24 cellular contexts compared by ENCODE assay signal in genomic region chr2:23639406-23639982, GRCh38.
"Had no signal": no experiment of that assay in that cellular context is flagged by ENCODE, and none has a peak within 500 bp of the region (broad histone marks: within the 10 kb centered on the region; RNA-seq: fewer than 3 reads in every experiment).

No MANE protein-coding gene starts in this region.

- H3K27ac Mint-ChIP-seq: activated naive CD4-positive, alpha-beta T cell treated with anti-CD3 and anti-CD28 coated beads, Interleukin-2, amount 10 ng/mL, durations not matched to agents 7 days and 5 days; activated T-helper 2 cell treated with anti-CD3 and anti-CD28 coated beads, Interferon-gamma antibody, Interleukin-2, Interleukin-4, amounts not matched to agents 10 μg/mL and 5 μg/mL and 100 μg/mL, durations not matched to agents 14 hours and 24 hours and 36 hours; immature natural killer cell had no signal

- H3K36me3 Mint-ChIP-seq: activated naive CD4-positive, alpha-beta T cell treated with anti-CD3 and anti-CD28 coated beads, Interleukin-2, amount 10 ng/mL, durations not matched to agents 7 days and 5 days; immature natural killer cell had no signal

- DNase-seq: activated CD4-positive, alpha-beta T cell treated with anti-CD3 and anti-CD28 coated beads for 4 hours; activated CD8-positive, alpha-beta memory T cell treated with anti-CD3 and anti-CD28 coated beads for 24 hours; activated CD8-positive, alpha-beta memory T cell treated with anti-CD3 and anti-CD28 coated beads, Interleukin-2, amount 50 U/mL, for 48 hours; activated naive CD4-positive, alpha-beta T cell treated with anti-CD3 and anti-CD28 coated beads, Interleukin-2, amount 10 ng/mL, durations not matched to agents 7 days and 5 days; colonic mucosa; erythroblast; gastrocnemius medialis; head of caudate nucleus; immature natural killer cell; kidney glomerular epithelial cell; left ventricle myocardium inferior; mammary epithelial cell; midbrain; occipital lobe; posterior cingulate gyrus; spleen; stomach; trophoblast cell; WERI-Rb-1 had no signal

- H3K9me3 Mint-ChIP-seq: activated naive CD4-positive, alpha-beta T cell treated with anti-CD3 and anti-CD28 coated beads, Interleukin-2, amount 10 ng/mL, durations not matched to agents 7 days and 5 days; activated T-helper 2 cell treated with anti-CD3 and anti-CD28 coated beads, Interferon-gamma antibody, Interleukin-2, Interleukin-4, amounts not matched to agents 10 μg/mL and 5 μg/mL and 100 μg/mL, durations not matched to agents 14 hours and 24 hours and 36 hours; central memory CD8-positive, alpha-beta T cell; immature natural killer cell; nephron had no signal

- H3K36me3 ChIP-seq: colonic mucosa, vagina had no signal

- H3K4me1 Mint-ChIP-seq: activated naive CD4-positive, alpha-beta T cell treated with anti-CD3 and anti-CD28 coated beads, Interleukin-2, amount 10 ng/mL, durations not matched to agents 7 days and 5 days; central memory CD8-positive, alpha-beta T cell; immature natural killer cell had no signal

- H3K4me3 Mint-ChIP-seq: activated naive CD4-positive, alpha-beta T cell treated with anti-CD3 and anti-CD28 coated beads, Interleukin-2, amount 10 ng/mL, durations not matched to agents 7 days and 5 days; central memory CD8-positive, alpha-beta T cell; immature natural killer cell; nephron had no signal

- H3K4me3 ChIP-seq: ascending aorta, colonic mucosa, gastrocnemius medialis, left ventricle myocardium inferior, spleen, stomach, vagina had no signal

- H3K27me3 ChIP-seq: ascending aorta, colonic mucosa, gastrocnemius medialis, spleen, stomach, vagina had no signal

- H3K9me3 ChIP-seq: ascending aorta, colonic mucosa, gastrocnemius medialis, left ventricle myocardium inferior, vagina had no signal

- H3K27me3 Mint-ChIP-seq: activated naive CD4-positive, alpha-beta T cell treated with anti-CD3 and anti-CD28 coated beads, Interleukin-2, amount 10 ng/mL, durations not matched to agents 7 days and 5 days; central memory CD8-positive, alpha-beta T cell had no signal

- ATAC-seq: gastrocnemius medialis had no signal

- H3K4me1 ChIP-seq: colonic mucosa had no signal

- H3K27ac ChIP-seq: ascending aorta, colonic mucosa, gastrocnemius medialis, left ventricle myocardium inferior, spleen, stomach, vagina, WERI-Rb-1 had no signal
